In genomic region chr13:107124730-107125129, GRCh38 we compare ENCODE assay signal across 22 cellular contexts.
"Had no signal": no experiment of that assay in that cellular context is flagged by ENCODE, and none has a peak within 500 bp of the region (broad histone marks: within the 10 kb centered on the region; RNA-seq: fewer than 3 reads in every experiment).

No MANE protein-coding gene starts in this region.

- DNase-seq: activated CD4-positive, alpha-beta T cell treated with anti-CD3 and anti-CD28 coated beads for 1 hour; activated CD4-positive, alpha-beta T cell treated with anti-CD3 and anti-CD28 coated beads for 4 hours; activated CD4-positive, alpha-beta T cell treated with anti-CD3 and anti-CD28 coated beads, Interleukin-2, amount 10 ng/mL, durations not matched to agents 7 days and 5 days; activated CD4-positive, alpha-beta T cell treated with anti-CD3 and anti-CD28 coated beads, Interleukin-2, amount 50 U/mL, for 48 hours; activated CD8-positive, alpha-beta memory T cell treated with anti-CD3 and anti-CD28 coated beads for 24 hours; activated CD8-positive, alpha-beta T cell treated with anti-CD3 and anti-CD28 coated beads for 36 hours; activated effector memory CD4-positive, alpha-beta T cell treated with Interleukin-2 at 50 U/mL for 16 hours; activated gamma-delta T cell treated with Interleukin-2 at 50 U/mL for 16 hours; activated naive CD4-positive, alpha-beta T cell treated with anti-CD3 and anti-CD28 coated beads, Interleukin-2, amount 50 U/mL, for 16 hours; activated naive CD4-positive, alpha-beta T cell treated with Interleukin-2 at 50 U/mL for 16 hours; activated T-cell treated with anti-CD3 and anti-CD28 coated beads, Interleukin-2, amount 50 U/mL, for 4 hours; amniotic stem cell; anterior cingulate cortex; brain microvascular endothelial cell; dorsolateral prefrontal cortex; effector memory CD4-positive, alpha-beta T cell; endodermal cell; head of caudate nucleus; T-helper 2 cell had no signal

- H3K27me3 ChIP-seq: brain microvascular endothelial cell, dorsolateral prefrontal cortex had no signal

- ATAC-seq: activated CD8-positive, alpha-beta T cell treated with anti-CD3 and anti-CD28 coated beads for 36 hours; activated T-cell treated with anti-CD3 and anti-CD28 coated beads, Interleukin-2, amount 50 U/mL, for 4 hours; activated T-helper 17 cell treated with anti-CD3 and anti-CD28 coated beads, Interleukin-2, amount 50 U/mL, for 72 hours; esophagus mucosa had no signal

- H3K4me3 ChIP-seq: coronary artery, dorsolateral prefrontal cortex had no signal

- H3K27ac ChIP-seq: brain microvascular endothelial cell, coronary artery, dorsolateral prefrontal cortex had no signal

- H3K36me3 ChIP-seq: brain microvascular endothelial cell had no signal
